1 cellular context compared by ENCODE assay signal in the genomic region with DNA sequence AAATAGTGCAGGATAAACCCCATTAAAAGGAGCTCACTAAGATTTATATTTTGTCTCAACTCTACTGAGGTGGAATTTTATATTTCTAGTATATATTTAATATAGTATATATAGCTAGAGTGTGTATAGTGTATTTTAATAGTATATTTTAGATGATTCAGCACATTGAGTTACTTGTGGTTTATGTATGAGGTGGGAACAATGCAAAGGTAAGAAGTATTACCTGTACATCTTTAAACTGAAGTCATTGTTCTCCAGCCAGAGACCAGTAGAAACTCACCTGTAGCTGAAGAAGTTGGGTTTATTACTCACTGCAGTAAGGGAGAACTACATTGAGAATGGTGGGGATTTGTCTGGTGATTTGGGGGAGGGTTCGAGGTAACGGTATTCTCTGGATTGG.
TF ChIP-seq lines count a peak whose summit lies in the region.

No MANE protein-coding gene starts in this region.

TF ChIP-seq in WTC11, 78 proteins besides CTCF, POLR2A, EP300 and RAD21 (continued from another document):
- no peak for TF ChIP-seq MXD4 (CRISPR knock-in tag; IDR thresholded peaks at IDR 0.05; ENCODE audit: borderline replicate concordance)
- no peak for TF ChIP-seq KAT7 (CRISPR knock-in tag; IDR thresholded peaks at IDR 0.05; ENCODE audit: borderline replicate concordance)
- TF ChIP-seq ATF2 (CRISPR knock-in tag; IDR thresholded peaks at IDR 0.05; ENCODE audit: borderline replicate concordance, low read depth): no peak
- no peak for TF ChIP-seq NFATC4 (CRISPR knock-in tag; IDR thresholded peaks at IDR 0.05)
- TF ChIP-seq NFE2L1 (CRISPR knock-in tag; IDR thresholded peaks at IDR 0.05): no peak
- TF ChIP-seq, protein P1, sequence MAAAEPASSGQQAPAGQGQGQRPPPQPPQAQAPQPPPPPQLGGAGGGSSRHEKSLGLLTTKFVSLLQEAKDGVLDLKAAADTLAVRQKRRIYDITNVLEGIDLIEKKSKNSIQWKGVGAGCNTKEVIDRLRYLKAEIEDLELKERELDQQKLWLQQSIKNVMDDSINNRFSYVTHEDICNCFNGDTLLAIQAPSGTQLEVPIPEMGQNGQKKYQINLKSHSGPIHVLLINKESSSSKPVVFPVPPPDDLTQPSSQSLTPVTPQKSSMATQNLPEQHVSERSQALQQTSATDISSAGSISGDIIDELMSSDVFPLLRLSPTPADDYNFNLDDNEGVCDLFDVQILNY (CRISPR knock-in tag; IDR thresholded peaks at IDR 0.05): no peak
